Comparison of ENCODE assay signal across 9 cellular contexts in the genomic region with DNA sequence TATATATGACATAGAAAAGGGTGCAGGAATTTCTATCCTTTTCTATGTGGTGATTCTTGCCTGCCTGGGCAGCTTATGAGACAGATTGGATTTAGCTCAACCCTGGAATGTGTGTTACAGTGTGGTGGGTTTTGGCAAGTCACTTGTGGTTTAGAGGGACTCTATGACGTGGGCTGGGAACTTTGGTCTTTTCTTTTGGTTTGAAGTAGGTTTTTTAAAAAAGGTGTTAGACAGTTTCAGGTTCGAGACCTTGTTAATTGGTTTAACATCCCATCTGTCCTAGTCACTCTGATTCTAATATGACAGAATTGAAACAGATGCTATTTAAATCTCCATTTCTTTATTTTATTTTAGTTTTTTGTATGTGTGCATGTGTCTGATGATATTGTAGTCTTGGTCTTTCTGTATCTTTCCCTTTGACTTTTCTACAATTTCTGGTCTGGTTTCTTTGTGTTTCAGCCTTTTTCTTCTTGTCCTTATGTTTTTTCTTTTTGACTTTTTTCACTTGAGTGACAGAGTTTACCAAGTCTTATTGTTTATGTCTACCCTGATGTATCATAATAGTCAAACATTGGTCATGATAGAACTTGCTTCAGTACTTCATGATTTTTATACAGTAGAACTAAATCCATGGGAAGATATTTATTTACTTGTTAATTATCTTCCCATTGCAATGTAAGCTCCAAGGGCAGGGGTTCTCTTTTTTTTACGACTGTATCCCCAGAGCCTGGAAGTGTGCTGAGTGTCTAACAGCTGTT.
DNase-seq lines count a peak whose midpoint lies in the region; ATAC-seq and TF ChIP-seq lines count a peak whose summit lies in the region.
"Had no signal": no experiment of that assay in that cellular context is flagged by ENCODE, and none has a peak within 500 bp of the region (broad histone marks: within the 10 kb centered on the region; RNA-seq: fewer than 3 reads in every experiment).

No MANE protein-coding gene starts in this region.

- H3K27ac ChIP-seq in GM23338 (ENCODE audit: low read depth) = no peak overlapping the region

- no peaks in the 10 kb centered on the region for H4K20me1 ChIP-seq in GM23338 (replicated peaks; ENCODE audit: insufficient read depth)

- no peak overlapping the region for H3K4me3 ChIP-seq in GM23338

- H3K4me3 Mint-ChIP-seq in GM23338 (no peak overlapping the region), nephron (no peak overlapping the region)
- H3K4me3 Mint-ChIP-seq: neural crest cell had no signal

- H3K27me3 Mint-ChIP-seq in GM23338 (ENCODE audit: insufficient read depth, low read depth, poor library complexity) (no peaks in the 10 kb centered on the region), nephron (ENCODE audit: low read depth) (no peaks in the 10 kb centered on the region)

- H3K9me3 Mint-ChIP-seq in GM23338 (no peaks in the 10 kb centered on the region), nephron (no peaks in the 10 kb centered on the region)
- H3K9me3 Mint-ChIP-seq: neural crest cell had no signal

- peak; percentile 87 for DNase-seq in NCI-H2171 treated with DMSO at 0.1 percent for 48 hours (lab: John Stamatoyannopoulos, UW)
- no peak for DNase-seq in NCI-H2171 (lab: John Stamatoyannopoulos, UW)
- DNase-seq in GM23338 (ENCODE audit: low spot score) = no peak
- peak; percentile 70 for DNase-seq in NCI-H446 treated with DMSO at 0.1 percent for 48 hours (lab: John Stamatoyannopoulos, UW)
- DNase-seq in NCI-H2196 (lab: John Stamatoyannopoulos, UW; ENCODE audit: unreplicated experiment) = no peak
- DNase-seq in activated CD4-positive, alpha-beta T cell treated with anti-CD3 and anti-CD28 coated beads for 4 hours = no peak
- DNase-seq in COLO668 (lab: John Stamatoyannopoulos, UW; ENCODE audit: unreplicated experiment) = no peak

- peak; percentile 32; the same call in 2 of the 3 replicates for ATAC-seq in GM23338

- peak overlapping the region; percentile 71 for H3K27ac Mint-ChIP-seq in GM23338
- peak overlapping the region in 2 of 3 experiments; percentile 46 to 84 for H3K27ac Mint-ChIP-seq in nephron

- no peaks in the 10 kb centered on the region for H3K36me3 ChIP-seq in GM23338 (ENCODE audit: insufficient read depth)

- peaks cover 9% of the 10 kb centered on the region for H3K4me1 ChIP-seq in GM23338 (ENCODE audit: insufficient read depth)

- no peak overlapping the region for H3K4me2 ChIP-seq in GM23338

- H3K4me1 Mint-ChIP-seq in GM23338 = peaks cover 39% of the 10 kb centered on the region
- peaks cover 38% of the 10 kb centered on the region for H3K4me1 Mint-ChIP-seq in nephron

- H3K9me2 ChIP-seq in GM23338 (ENCODE audit: insufficient read depth) = no peaks in the 10 kb centered on the region

- H3F3A ChIP-seq in GM23338 (replicated peaks; ENCODE audit: low read depth) = no peaks in the 10 kb centered on the region

- no peak overlapping the region for H2AFZ ChIP-seq in GM23338

- H3K27me3 ChIP-seq in GM23338 (ENCODE audit: insufficient read depth) = no peaks in the 10 kb centered on the region

- peaks cover 6% of the 10 kb centered on the region; the same call in 1 of the 2 replicates for H3K79me2 ChIP-seq in GM23338 (replicated peaks; ENCODE audit: insufficient read depth)

- TF ChIP-seq CTCF in GM23338 (conservative IDR thresholded peaks at IDR 0.05; ENCODE audit: low read depth in 2 of 2) (no peak), nephron (IDR thresholded peaks at IDR 0.05; ENCODE audit: unreplicated experiment in 3 of 3) (no peak)

- H3K36me3 Mint-ChIP-seq in GM23338 (ENCODE audit: low read depth) (no peaks in the 10 kb centered on the region), nephron (ENCODE audit: low read depth) (no peaks in the 10 kb centered on the region)

TF ChIP-seq in GM23338, 12 proteins besides CTCF, POLR2A, EP300 and RAD21:
- TF ChIP-seq ZNF114 (CRISPR knock-in tag; IDR thresholded peaks at IDR 0.05) = no peak

Comparison
In these comparisons a context has a peak if more than half of its experiments do, and no peak if none do; other contexts are left out.
1. DNase-seq: peak in NCI-H2171 treated with DMSO at 0.1 percent for 48 hours (single experiment) and NCI-H446 treated with DMSO at 0.1 percent for 48 hours (single experiment); none in NCI-H2171 (single experiment), GM23338 (single experiment), NCI-H2196 (single experiment), activated CD4-positive, alpha-beta T cell treated with anti-CD3 and anti-CD28 coated beads for 4 hours (0 of 2) and COLO668 (single experiment).